18 cellular contexts compared by ENCODE assay signal in the genomic region with DNA sequence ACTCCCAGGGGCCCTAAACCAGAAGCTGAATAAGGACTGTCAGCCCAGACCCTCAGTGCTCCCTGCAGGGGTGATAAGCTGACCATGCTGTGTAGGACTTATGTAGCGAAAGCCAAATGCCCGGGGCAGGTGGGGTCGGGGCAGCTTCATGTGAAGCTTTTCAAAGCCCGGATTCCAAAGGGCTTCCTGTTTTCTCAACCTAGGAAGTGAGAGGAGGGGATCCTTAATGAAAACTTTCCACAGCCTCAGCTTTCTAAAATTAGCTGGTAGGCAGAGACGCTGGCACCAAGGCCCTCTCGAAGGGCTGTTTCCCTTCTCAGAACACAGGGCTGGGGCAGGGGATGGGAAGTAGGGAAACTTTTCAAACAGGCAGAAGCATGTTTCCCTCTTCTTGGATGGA.
DNase-seq lines count a peak whose midpoint lies in the region; ATAC-seq and TF ChIP-seq lines count a peak whose summit lies in the region.
"Had no signal": no experiment of that assay in that cellular context is flagged by ENCODE, and none has a peak within 500 bp of the region (broad histone marks: within the 10 kb centered on the region; RNA-seq: fewer than 3 reads in every experiment).

No MANE protein-coding gene starts in this region.

- H3K27me3 Mint-ChIP-seq in natural killer cell (ENCODE audit: low read depth in 2 of 2), result no peaks in the 10 kb centered on the region
- H3K27me3 Mint-ChIP-seq in natural killer cell treated with Interleukin-12 subunit alpha and Interleukin-12 subunit beta and Interleukin-15 and Interleukin-18, amount 100 ng/mL, for 72 hours, result no peaks in the 10 kb centered on the region
- peaks cover 15% of the 10 kb centered on the region for H3K27me3 Mint-ChIP-seq in neural progenitor cell (ENCODE audit: insufficient read depth, low read depth)
- H3K27me3 Mint-ChIP-seq: activated CD4-positive, alpha-beta T cell treated with anti-CD3 and anti-CD28 coated beads for 36 hours had no signal

- no peaks in the 10 kb centered on the region for H3F3A ChIP-seq in neural progenitor cell (ENCODE audit: low read depth)

- ATAC-seq in natural killer cell, result no peak
- no peak for ATAC-seq in natural killer cell treated with Interleukin-12 subunit alpha and Interleukin-12 subunit beta and Interleukin-15 and Interleukin-18, amount 100 ng/mL, for 72 hours
- ATAC-seq in left cardiac atrium, result peak; percentile 48 to 55
- peak; percentile 42 for ATAC-seq in aorta (ENCODE audit: low FRiP score)
- ATAC-seq: activated CD4-positive, alpha-beta T cell treated with anti-CD3 and anti-CD28 coated beads for 36 hours; activated naive CD4-positive, alpha-beta T cell treated with anti-CD3 and anti-CD28 coated beads, Interleukin-2, amount 50 U/mL, for 72 hours; HCT116 had no signal

- H3K36me3 Mint-ChIP-seq in natural killer cell (peaks cover 14% of the 10 kb centered on the region), neural progenitor cell (no peaks in the 10 kb centered on the region)
- H3K36me3 Mint-ChIP-seq in natural killer cell treated with Interleukin-12 subunit alpha and Interleukin-12 subunit beta and Interleukin-15 and Interleukin-18, amount 100 ng/mL, for 72 hours, result peaks cover 37% of the 10 kb centered on the region

- no peak for TF ChIP-seq POLR2A in breast epithelium (IDR thresholded peaks at IDR 0.05)

- intact Hi-C loops in natural killer cell (cut with micrococcal nuclease), result no loop called here
- intact Hi-C loops in left cardiac atrium (cut with DNase I), result no loop called here
- intact Hi-C loops in aorta (cut with DNase I), result no loop called here
- intact Hi-C loops in breast epithelium (cut with DNase I; ENCODE audit: low total_unique reads), result no loop called here

- H3K9ac ChIP-seq in neural progenitor cell, result no peak overlapping the region

- H3K36me3 ChIP-seq in neural progenitor cell, result no peaks in the 10 kb centered on the region
- no peaks in the 10 kb centered on the region for H3K36me3 ChIP-seq in aorta (ENCODE audit: control insufficient read depth in 1 of 2, insufficient read depth in 2 of 2, low read length in 1 of 2)
- no peaks in the 10 kb centered on the region for H3K36me3 ChIP-seq in breast epithelium

- H2AFZ ChIP-seq in neural progenitor cell (replicated peaks), result no peak overlapping the region

- peak overlapping the region; percentile 48 for H3K4me2 ChIP-seq in neural progenitor cell

- H3K27me3 ChIP-seq in neural progenitor cell (no peaks in the 10 kb centered on the region), aorta (ENCODE audit: control insufficient read depth in 1 of 2, insufficient read depth in 2 of 2, low read length in 1 of 2) (no peaks in the 10 kb centered on the region), breast epithelium (no peaks in the 10 kb centered on the region)

- 4 to 7% methylated on average over 6 of the region's 6 CpGs for WGBS in aorta, 2 donors

- H3K4me3 Mint-ChIP-seq in natural killer cell, result no peak overlapping the region
- H3K4me3 Mint-ChIP-seq in natural killer cell treated with Interleukin-12 subunit alpha and Interleukin-12 subunit beta and Interleukin-15 and Interleukin-18, amount 100 ng/mL, for 72 hours, result no peak overlapping the region
- no peak overlapping the region for H3K4me3 Mint-ChIP-seq in neural progenitor cell
- H3K4me3 Mint-ChIP-seq: activated CD4-positive, alpha-beta T cell treated with anti-CD3 and anti-CD28 coated beads for 36 hours; activated T-helper 1 cell treated with anti-CD3 and anti-CD28 coated beads, Interleukin-12 subunit alpha, Interleukin-12 subunit beta, Interleukin-2, Interleukin-4 antibody, amounts not matched to agents 30 ng/mL and 10 ng/mL and 1 ng/mL, durations not matched to agents 14 hours and 24 hours and 36 hours had no signal

- TF ChIP-seq CTCF in natural killer cell (IDR thresholded peaks at IDR 0.05), result no peak
- no peak for TF ChIP-seq CTCF in neural progenitor cell (IDR thresholded peaks at IDR 0.05)
- TF ChIP-seq CTCF in breast epithelium (IDR thresholded peaks at IDR 0.05), result no peak

- no peaks in the 10 kb centered on the region for H3K9me3 ChIP-seq in neural progenitor cell (ENCODE audit: low read depth)
- H3K9me3 ChIP-seq in aorta (ENCODE audit: control insufficient read depth, low read length), result no peaks in the 10 kb centered on the region
- no peaks in the 10 kb centered on the region for H3K9me3 ChIP-seq in breast epithelium

- no peaks in the 10 kb centered on the region for H4K20me1 ChIP-seq in neural progenitor cell (ENCODE audit: low read depth)

- H3K27ac Mint-ChIP-seq in natural killer cell (peak overlapping the region; percentile 78 to 80), neural progenitor cell (no peak overlapping the region)
- H3K27ac Mint-ChIP-seq in natural killer cell treated with Interleukin-12 subunit alpha and Interleukin-12 subunit beta and Interleukin-15 and Interleukin-18, amount 100 ng/mL, for 72 hours, result peak overlapping the region in 1 of 2 donors; percentile 87
- H3K27ac Mint-ChIP-seq: activated CD4-positive, alpha-beta T cell treated with anti-CD3 and anti-CD28 coated beads for 36 hours; activated naive CD4-positive, alpha-beta T cell treated with anti-CD3 and anti-CD28 coated beads, Interleukin-2, amount 50 U/mL, for 72 hours had no signal

- H3K79me2 ChIP-seq in neural progenitor cell (ENCODE audit: low read depth), result no peaks in the 10 kb centered on the region

- H3K9me3 Mint-ChIP-seq in natural killer cell (no peaks in the 10 kb centered on the region), neural progenitor cell (no peaks in the 10 kb centered on the region)
- no peaks in the 10 kb centered on the region for H3K9me3 Mint-ChIP-seq in natural killer cell treated with Interleukin-12 subunit alpha and Interleukin-12 subunit beta and Interleukin-15 and Interleukin-18, amount 100 ng/mL, for 72 hours
- H3K9me3 Mint-ChIP-seq: activated naive CD4-positive, alpha-beta T cell treated with anti-CD3 and anti-CD28 coated beads, Interleukin-2, amount 50 U/mL, for 72 hours; activated T-helper 1 cell treated with anti-CD3 and anti-CD28 coated beads, Interleukin-12 subunit alpha, Interleukin-12 subunit beta, Interleukin-2, Interleukin-4 antibody, amounts not matched to agents 30 ng/mL and 10 ng/mL and 1 ng/mL, durations not matched to agents 14 hours and 24 hours and 36 hours had no signal

- H3K4me1 ChIP-seq in neural progenitor cell (peaks cover 6% of the 10 kb centered on the region), aorta (ENCODE audit: control insufficient read depth in 1 of 2, insufficient read depth in 2 of 2, low read length in 2 of 2) (peaks cover 0 to 4% of the 10 kb centered on the region in 2 donors), breast epithelium (no peaks in the 10 kb centered on the region)

- H3K27ac ChIP-seq in neural progenitor cell (no peak overlapping the region), aorta (ENCODE audit: low read depth in 1 of 2, low read length in 2 of 2) (peak overlapping the region in 1 of 2 donors; percentile 26), breast epithelium (peak overlapping the region in 1 of 2 donors; percentile 9)
- H3K27ac ChIP-seq: RWPE1 had no signal

- H3K4me3 ChIP-seq in neural progenitor cell, result no peak overlapping the region
- no peak overlapping the region for H3K4me3 ChIP-seq in aorta (ENCODE audit: low read length in 2 of 2)
- H3K4me3 ChIP-seq in breast epithelium, result no peak overlapping the region

- H3K4me1 Mint-ChIP-seq in natural killer cell, result peaks cover 50 to 65% of the 10 kb centered on the region in 2 donors
- peaks cover 66 to 72% of the 10 kb centered on the region in 2 donors for H3K4me1 Mint-ChIP-seq in natural killer cell treated with Interleukin-12 subunit alpha and Interleukin-12 subunit beta and Interleukin-15 and Interleukin-18, amount 100 ng/mL, for 72 hours (ENCODE audit: low read depth in 2 of 2)
- H3K4me1 Mint-ChIP-seq in neural progenitor cell, result peaks cover 26% of the 10 kb centered on the region

- DNase-seq in natural killer cell, result no peak
- DNase-seq in natural killer cell treated with Interleukin-12 subunit alpha and Interleukin-12 subunit beta and Interleukin-15 and Interleukin-18, amount 100 ng/mL, for 72 hours (ENCODE audit: low spot score), result no peak
- peak; percentile 53 for DNase-seq in left cardiac atrium
- DNase-seq in neural progenitor cell (ENCODE audit: low spot score), result peak; percentile 46
- DNase-seq in aorta, result no peak
- DNase-seq in hepatic stellate cell (ENCODE audit: low spot score), result no peak
- DNase-seq in breast epithelium (ENCODE audit: low spot score in 2 of 2), result no peak
- DNase-seq in activated naive CD4-positive, alpha-beta T cell (lab: John Stamatoyannopoulos, UW), result no peak
- DNase-seq: activated CD4-positive, alpha-beta T cell treated with anti-CD3 and anti-CD28 coated beads for 36 hours; kidney glomerular epithelial cell; NCI-H1105 treated with DMSO at 0.1 percent for 48 hours; NCI-H524; stimulated activated CD4-positive, alpha-beta T cell treated with anti-CD3 and anti-CD28 coated beads, Interleukin-12 subunit alpha, Interleukin-12 subunit beta, amount 100 ng/mL, for 4 hours; stimulated activated CD8-positive, alpha-beta memory T cell treated with anti-CD3 and anti-CD28 coated beads, Interleukin-4, amount 100 ng/mL, for 48 hours had no signal

Comparison
In these comparisons a context has a peak if more than half of its experiments do, and no peak if none do; other contexts are left out.
1. ATAC-seq: peak in left cardiac atrium (2 of 2) and aorta (single experiment); none in natural killer cell (0 of 3) and natural killer cell treated with Interleukin-12 subunit alpha and Interleukin-12 subunit beta and Interleukin-15 and Interleukin-18, amount 100 ng/mL, for 72 hours (0 of 2).
2. DNase-seq: peak in left cardiac atrium (single experiment) and neural progenitor cell (single experiment); none in natural killer cell (single experiment), natural killer cell treated with Interleukin-12 subunit alpha and Interleukin-12 subunit beta and Interleukin-15 and Interleukin-18, amount 100 ng/mL, for 72 hours (single experiment), aorta (0 of 2), hepatic stellate cell (single experiment), breast epithelium (0 of 2) and activated naive CD4-positive, alpha-beta T cell (0 of 4).